In genomic region chrX:83260288-83260687, GRCh38 we compare ENCODE assay signal across 23 cellular contexts.
DNase-seq lines count a peak whose midpoint lies in the region; FAIRE-seq and TF ChIP-seq lines count a peak whose summit lies in the region.
"Had no signal": no experiment of that assay in that cellular context is flagged by ENCODE, and none has a peak within 500 bp of the region (broad histone marks: within the 10 kb centered on the region; RNA-seq: fewer than 3 reads in every experiment).

No MANE protein-coding gene starts in this region.

- CTCF ChIA-PET in H1 (lab: Charles Lee; ENCODE audit: partially characterized antibody) = no interaction called here

- H3K4me1 ChIP-seq in NT2/D1 (ENCODE audit: insufficient read depth, insufficient read length) (no peaks in the 10 kb centered on the region), H1 (replicated peaks in 1 of 4; ENCODE audit: control insufficient read depth in 3 of 4, insufficient read depth in 4 of 4, low read length in 3 of 4) (no peaks in the 10 kb centered on the region), mesenchymal stem cell (ENCODE audit: control insufficient read depth, insufficient read depth, low read depth, low read length) (no peaks in the 10 kb centered on the region)
- H3K4me1 ChIP-seq: Peyer's patch had no signal

- H3K56ac ChIP-seq in H1 (replicated peaks; ENCODE audit: insufficient read length, low read depth, low read length) = no peak overlapping the region

- H2AK5ac ChIP-seq in H1 (ENCODE audit: low read depth, low read length) (no peak overlapping the region), mesenchymal stem cell (ENCODE audit: low read length, severe bottlenecking) (no peak overlapping the region)

- 0 out of 4 replicates have a peak, but pooled peaks of 1 of the 2 experiments have one; percentile 22 for TF ChIP-seq RAD21 in H1 (IDR thresholded peaks at IDR 0.05 in 1 of 2, conservative IDR thresholded peaks at IDR 0.05 in 1 of 2; ENCODE audit: low read depth in 2 of 2, low read length in 2 of 2)

- POLR2A ChIA-PET in H1 (lab: Charles Lee; ENCODE audit: partially characterized antibody) = no interaction called here

- TF ChIP-seq POLR2A in H1 (IDR thresholded peaks at IDR 0.05; ENCODE audit: control extremely low read depth in 1 of 2, low read depth in 2 of 2, low read length in 2 of 2) = no peak

- TF ChIP-seq CTCF in H1 (IDR thresholded peaks at IDR 0.05; ENCODE audit: control extremely low read depth in 1 of 3, insufficient read depth in 1 of 3, low read depth in 1 of 3, low read length in 3 of 3) (peak; percentile 11 to 37 (median 37); a peak in 3 of 4 replicates), GM10266 (IDR thresholded peaks at IDR 0.05; ENCODE audit: control insufficient read depth, insufficient read depth, low read depth, missing control alignments) (no peak)

- H3K4ac ChIP-seq in H1 (replicated peaks; ENCODE audit: insufficient read length, low read depth, low read length) = no peak overlapping the region
- H3K4ac ChIP-seq in mesenchymal stem cell (ENCODE audit: low read depth in 1 of 2, low read length in 2 of 2) = no peak overlapping the region

- H2AFZ ChIP-seq in H1 (ENCODE audit: low read length) (peak overlapping the region; percentile 92; the same call in 1 of the 2 replicates), mesenchymal stem cell (ENCODE audit: low read depth, low read length) (no peak overlapping the region)

- H3K79me1 ChIP-seq in H1 (ENCODE audit: low read depth, low read length) = no peaks in the 10 kb centered on the region
- H3K79me1 ChIP-seq in mesenchymal stem cell (replicated peaks; ENCODE audit: low read length, poor library complexity, severe bottlenecking) = no peaks in the 10 kb centered on the region

- H2BK120ac ChIP-seq in H1 (replicated peaks; ENCODE audit: low read depth, low read length) (no peak overlapping the region), mesenchymal stem cell (ENCODE audit: low read depth, low read length) (no peak overlapping the region)

- H3K36me3 ChIP-seq in NT2/D1 (ENCODE audit: insufficient read depth, insufficient read length, low read length) = no peaks in the 10 kb centered on the region
- H3K36me3 ChIP-seq in H1 (ENCODE audit: control insufficient read depth in 2 of 4, insufficient read depth in 4 of 4, low read length in 3 of 4) = no peaks in the 10 kb centered on the region
- H3K36me3 ChIP-seq in mesenchymal stem cell (ENCODE audit: control insufficient read depth in 1 of 2, insufficient read depth in 2 of 2, low read depth in 1 of 2, low read length in 2 of 2) = no peaks in the 10 kb centered on the region
- H3K36me3 ChIP-seq: Peyer's patch had no signal

- FAIRE-seq in H1 (lab: Jason Lieb, UNC) = no peak
- FAIRE-seq: GM12891, HepG2 had no signal

- 59% methylated on average over 2 of the region's 4 CpGs; no CpG with 5 or more reads in 1 of the 2 experiments for WGBS in H1 (ENCODE audit: extremely low coverage in 1 of 2, insufficient coverage in 1 of 2, insufficient read length in 1 of 2, insufficient replicate concordance in 2 of 2, low coverage in 1 of 2, low lambda C conversion rate in 2 of 2, missing lambda C conversion rate in 1 of 2), 2 experiments
- WGBS in mesenchymal stem cell = 78% methylated on average over 3 of the region's 4 CpGs

- DNase-seq in NCI-H748 (lab: John Stamatoyannopoulos, UW; ENCODE audit: unreplicated experiment) (peak; percentile 19), NCI-H748 treated with DMSO at 0.1 percent for 48 hours (lab: John Stamatoyannopoulos, UW) (no peak), NT2/D1 (ENCODE audit: low read depth, low spot score) (peak; percentile 2), H1 (ENCODE audit: low read depth in 1 of 2, low spot score in 2 of 2) (no peak), mesenchymal stem cell (no peak), GM10266 (ENCODE audit: extremely low spot score) (no peak), occipital lobe (lab: John Stamatoyannopoulos, UW) (no peak)
- DNase-seq: Calu3, EL, GDM1, GOT3, Karpas-422, NCI-H1105, NCI-H1436 treated with DMSO at 0.1 percent for 48 hours, NCI-H187 treated with DMSO at 0.1 percent for 48 hours, NCI-H2107, NCI-H524, OCI-M1, Peyer's patch, SIG-M5 had no signal

- H3K27me3 ChIP-seq in NT2/D1 (ENCODE audit: insufficient read depth, insufficient read length) = no peaks in the 10 kb centered on the region
- H3K27me3 ChIP-seq in H1 (replicated peaks in 1 of 4; ENCODE audit: control insufficient read depth in 3 of 4, extremely low read depth in 1 of 4, insufficient read depth in 3 of 4, low read length in 3 of 4) = no peaks in the 10 kb centered on the region
- no peaks in the 10 kb centered on the region for H3K27me3 ChIP-seq in mesenchymal stem cell (ENCODE audit: control insufficient read depth in 1 of 2, insufficient read depth in 1 of 2, low read length in 2 of 2)
- H3K27me3 ChIP-seq: Peyer's patch had no signal

- H2BK12ac ChIP-seq in H1 (ENCODE audit: low read depth, low read length) = no peak overlapping the region
- H2BK12ac ChIP-seq in mesenchymal stem cell (ENCODE audit: low read length in 2 of 2) = no peak overlapping the region

- no peaks in the 10 kb centered on the region for H3K79me2 ChIP-seq in H1 (ENCODE audit: control insufficient read depth in 1 of 2, insufficient read depth in 2 of 2, low read length in 2 of 2)

- H3K4me2 ChIP-seq in H1 (ENCODE audit: insufficient read depth in 1 of 2, low read depth in 2 of 2, low read length in 2 of 2) (no peak overlapping the region), mesenchymal stem cell (ENCODE audit: low read length, poor library complexity, severe bottlenecking) (no peak overlapping the region)

- H2BK5ac ChIP-seq in H1 (ENCODE audit: low read depth, low read length) (no peak overlapping the region), mesenchymal stem cell (ENCODE audit: low read depth, low read length, poor library complexity, severe bottlenecking) (no peak overlapping the region)

- H3K14ac ChIP-seq in H1 (ENCODE audit: insufficient read length) = no peak overlapping the region
- H3K14ac ChIP-seq in mesenchymal stem cell (ENCODE audit: low read length in 2 of 2) = no peak overlapping the region

- H3K27ac ChIP-seq in H1 (ENCODE audit: low read depth, low read length) = no peak overlapping the region
- H3K27ac ChIP-seq in mesenchymal stem cell (ENCODE audit: low read length, poor library complexity, severe bottlenecking) = no peak overlapping the region
- H3K27ac ChIP-seq: Peyer's patch, SK-N-MC had no signal

- H3K23me2 ChIP-seq in H1 (ENCODE audit: low read depth, low read length) = no peaks in the 10 kb centered on the region

- H3K18ac ChIP-seq in H1 (ENCODE audit: extremely low read depth, low read length) (no peak overlapping the region), mesenchymal stem cell (ENCODE audit: low read depth in 1 of 2, low read length in 2 of 2) (no peak overlapping the region)

- H3K9me3 ChIP-seq in NT2/D1 (ENCODE audit: insufficient read depth, low read length) = no peaks in the 10 kb centered on the region
- no peaks in the 10 kb centered on the region for H3K9me3 ChIP-seq in H1 (ENCODE audit: insufficient read depth in 2 of 2, low read depth in 1 of 2, low read length in 1 of 2)
- peaks cover 5% of the 10 kb centered on the region for H3K9me3 ChIP-seq in mesenchymal stem cell (ENCODE audit: control insufficient read depth, low read length)
- H3K9me3 ChIP-seq: Peyer's patch had no signal

- no peak overlapping the region for H4K5ac ChIP-seq in H1 (ENCODE audit: insufficient read length, low read depth, low read length)

- H3K4me3 ChIP-seq in NT2/D1 (ENCODE audit: insufficient read length, low read depth) (no peak overlapping the region), H1 (ENCODE audit: extremely low read depth in 1 of 4, insufficient read depth in 2 of 4, low read depth in 3 of 4, low read length in 4 of 4) (no peak overlapping the region), mesenchymal stem cell (ENCODE audit: insufficient read depth in 1 of 2, low read depth in 1 of 2, low read length in 2 of 2) (no peak overlapping the region)
- H3K4me3 ChIP-seq: Peyer's patch, SK-N-MC had no signal

- H4K8ac ChIP-seq in H1 (ENCODE audit: extremely low read depth, insufficient read depth, low read length) (no peak overlapping the region), mesenchymal stem cell (ENCODE audit: low read length) (no peak overlapping the region)

- H2BK15ac ChIP-seq in H1 (ENCODE audit: low read length) (no peak overlapping the region), mesenchymal stem cell (ENCODE audit: low read depth, poor library complexity, severe bottlenecking) (no peak overlapping the region)

- no peak for TF ChIP-seq EP300 in H1 (IDR thresholded peaks at IDR 0.05; ENCODE audit: borderline replicate concordance in 1 of 2, low read depth in 2 of 2, low read length in 2 of 2)

- no peak overlapping the region for H2BK20ac ChIP-seq in H1 (ENCODE audit: low read length)

- no peak overlapping the region for H3K23ac ChIP-seq in H1 (ENCODE audit: insufficient read length)
- no peak overlapping the region for H3K23ac ChIP-seq in mesenchymal stem cell (ENCODE audit: low read length in 2 of 2)

- H3K9ac ChIP-seq in NT2/D1 (ENCODE audit: insufficient read length, low read depth) (no peak overlapping the region), H1 (replicated peaks in 1 of 4; ENCODE audit: extremely low read depth in 1 of 4, low read depth in 3 of 4, low read length in 3 of 4) (no peak overlapping the region), mesenchymal stem cell (ENCODE audit: low read length) (no peak overlapping the region)

- no peak overlapping the region for H4K91ac ChIP-seq in H1 (replicated peaks; ENCODE audit: insufficient read length, low read length)
- no peak overlapping the region for H4K91ac ChIP-seq in mesenchymal stem cell (ENCODE audit: low read length)

- no peaks in the 10 kb centered on the region for H4K20me1 ChIP-seq in H1 (replicated peaks in 1 of 2; ENCODE audit: control insufficient read depth in 1 of 2, insufficient read depth in 2 of 2, low read length in 2 of 2)

TF ChIP-seq in H1, 55 proteins besides CTCF, POLR2A, EP300 and RAD21 (continues in another document):
- TF ChIP-seq CHD1 (IDR thresholded peaks at IDR 0.05; ENCODE audit: low read depth, low read length) (no peak), RNF2 (IDR thresholded peaks at IDR 0.05; ENCODE audit: borderline replicate concordance, low read depth, low read length, missing control alignments, poor library complexity, severe bottlenecking) (no peak), NANOG (IDR thresholded peaks at IDR 0.05; ENCODE audit: insufficient read depth, low read depth, low read length, poor library complexity, severe bottlenecking) (no peak), SRF (IDR thresholded peaks at IDR 0.05; ENCODE audit: low read depth, low read length) (no peak), RBBP5 (IDR thresholded peaks at IDR 0.05; ENCODE audit: borderline replicate concordance, low read depth, low read length) (no peak), SP1 (IDR thresholded peaks at IDR 0.05; ENCODE audit: low read depth, low read length) (no peak), JUND (IDR thresholded peaks at IDR 0.05; ENCODE audit: low read length) (no peak), POU5F1 (IDR thresholded peaks at IDR 0.05; ENCODE audit: low read depth, low read length) (no peak), KDM5A (IDR thresholded peaks at IDR 0.05; ENCODE audit: low read length) (no peak), GABPA (IDR thresholded peaks at IDR 0.05; ENCODE audit: borderline replicate concordance, insufficient read depth, low read length) (no peak)

Comparison
In these comparisons a context has a peak if more than half of its experiments do, and no peak if none do; other contexts are left out.
1. DNase-seq: peak in NCI-H748 (single experiment) and NT2/D1 (single experiment); none in NCI-H748 treated with DMSO at 0.1 percent for 48 hours (single experiment), H1 (0 of 2), mesenchymal stem cell (single experiment), GM10266 (single experiment) and occipital lobe (single experiment).